ENCODE assay signal across 12 cellular contexts in the genomic region with DNA sequence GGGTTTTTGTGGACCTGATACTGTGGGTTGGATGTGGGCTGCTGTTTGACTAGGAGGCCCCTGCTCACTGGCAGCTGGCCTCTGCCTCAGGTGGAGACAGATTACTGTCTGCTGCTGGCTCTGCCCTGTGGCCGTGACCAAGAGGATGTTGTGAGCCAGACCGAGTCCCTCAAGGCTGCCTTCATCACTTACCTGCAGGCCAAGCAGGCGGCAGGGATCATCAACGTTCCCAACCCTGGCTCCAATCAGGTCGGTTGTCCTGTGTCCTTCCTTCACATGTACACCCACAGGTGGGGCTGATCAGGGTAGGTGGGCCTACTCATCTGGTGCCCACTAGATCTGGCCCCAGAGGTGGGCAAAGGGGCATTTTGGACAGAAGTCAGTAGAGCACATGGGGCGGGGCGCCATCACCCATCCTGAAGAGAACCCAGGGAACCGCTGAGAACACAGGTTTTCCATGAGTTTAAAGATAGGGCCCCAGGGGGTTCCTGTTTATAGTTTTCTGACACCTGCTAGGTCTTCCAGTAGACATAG. TPM values are rescaled to one million over a fixed set of nuclear protein-coding genes. Genes with fewer than 3 reads are reported as not detected.
DNase-seq lines count a peak whose midpoint lies in the region; ATAC-seq, FAIRE-seq and TF ChIP-seq lines count a peak whose summit lies in the region.
"Had no signal": no experiment of that assay in that cellular context is flagged by ENCODE, and none has a peak within 500 bp of the region (broad histone marks: within the 10 kb centered on the region; RNA-seq: fewer than 3 reads in every experiment).

No MANE protein-coding gene starts in this region.

- H3K36me3 ChIP-seq in right lobe of liver, result peaks cover 0 to 80% (median 28%) of the 10 kb centered on the region in 4 donors

- no peaks in the 10 kb centered on the region for H3K4me1 Mint-ChIP-seq in T-helper 1 cell treated with Interleukin-12 subunit alpha and Interleukin-12 subunit beta and Interleukin-4 antibody, amounts not matched to agents 30 μg/mL and 1 μg/mL, for 36 hours (ENCODE audit: low read depth)
- peaks cover 6% of the 10 kb centered on the region for H3K4me1 Mint-ChIP-seq in activated T-helper 17 cell treated with anti-CD3 and anti-CD28 coated beads, Interleukin-2, amount 50 U/mL, for 72 hours
- H3K4me1 Mint-ChIP-seq in stimulated activated naive CD8-positive, alpha-beta T cell treated with anti-CD3 and anti-CD28 coated beads, Interleukin-15, amount 100 ng/mL, for 72 hours, result peaks cover 45% of the 10 kb centered on the region

- ATAC-seq in activated T-helper 17 cell treated with anti-CD3 and anti-CD28 coated beads, Interleukin-2, amount 50 U/mL, for 72 hours (replicated peaks), result peak; percentile 55
- no peak for ATAC-seq in right lobe of liver
- ATAC-seq in stimulated activated naive CD8-positive, alpha-beta T cell treated with anti-CD3 and anti-CD28 coated beads, Interleukin-15, amount 100 ng/mL, for 72 hours, result peak; percentile 71

- no peaks in the 10 kb centered on the region for H3K9me3 ChIP-seq in right lobe of liver

- no peak for DNase-seq in T-helper 1 cell
- peak in 1 of 3 donors; percentile 38 for DNase-seq in right lobe of liver
- peak in 1 of 2 donors; percentile 40 for DNase-seq in stimulated activated naive CD8-positive, alpha-beta T cell treated with anti-CD3 and anti-CD28 coated beads, Interleukin-15, amount 100 ng/mL, for 72 hours
- no peak for DNase-seq in urothelium cell line (ENCODE audit: low spot score)
- DNase-seq in kidney tubule cell (ENCODE audit: low spot score), result no peak
- no peak for DNase-seq in NCI-H187 (lab: John Stamatoyannopoulos, UW)
- DNase-seq: activated CD4-positive, alpha-beta T cell treated with anti-CD3 and anti-CD28 coated beads for 48 hours; GOT3; SHP77 had no signal

- intact Hi-C loops in right lobe of liver (cut with DNase I), result no loop called here

- no peak overlapping the region for H3K4me3 ChIP-seq in right lobe of liver

- TF ChIP-seq CTCF in right lobe of liver (IDR thresholded peaks at IDR 0.05), result no peak

- FAIRE-seq in urothelium cell line (lab: Jason Lieb, UNC), result no peak
- FAIRE-seq: A204.1 had no signal

- no CpG with 5 or more reads among the region's 8 CpGs for WGBS in right lobe of liver (ENCODE audit: insufficient coverage, low coverage, low lambda C conversion rate, missing lambda C conversion rate)

- no peaks in the 10 kb centered on the region for H3K9me3 Mint-ChIP-seq in T-helper 1 cell treated with Interleukin-12 subunit alpha and Interleukin-12 subunit beta and Interleukin-4 antibody, amounts not matched to agents 30 μg/mL and 1 μg/mL, for 36 hours
- no peaks in the 10 kb centered on the region for H3K9me3 Mint-ChIP-seq in activated T-helper 17 cell treated with anti-CD3 and anti-CD28 coated beads, Interleukin-2, amount 50 U/mL, for 72 hours
- H3K9me3 Mint-ChIP-seq in stimulated activated naive CD8-positive, alpha-beta T cell treated with anti-CD3 and anti-CD28 coated beads, Interleukin-15, amount 100 ng/mL, for 72 hours, result no peaks in the 10 kb centered on the region

- H3K4me1 ChIP-seq in right lobe of liver, result peaks cover 0 to 10% (median 0%) of the 10 kb centered on the region in 4 donors

- H3K4me3 Mint-ChIP-seq in T-helper 1 cell treated with Interleukin-12 subunit alpha and Interleukin-12 subunit beta and Interleukin-4 antibody, amounts not matched to agents 30 μg/mL and 1 μg/mL, for 36 hours, result no peak overlapping the region
- no peak overlapping the region for H3K4me3 Mint-ChIP-seq in activated T-helper 17 cell treated with anti-CD3 and anti-CD28 coated beads, Interleukin-2, amount 50 U/mL, for 72 hours
- H3K4me3 Mint-ChIP-seq in stimulated activated naive CD8-positive, alpha-beta T cell treated with anti-CD3 and anti-CD28 coated beads, Interleukin-15, amount 100 ng/mL, for 72 hours, result no peak overlapping the region

- H3K27me3 Mint-ChIP-seq in T-helper 1 cell treated with Interleukin-12 subunit alpha and Interleukin-12 subunit beta and Interleukin-4 antibody, amounts not matched to agents 30 μg/mL and 1 μg/mL, for 36 hours (ENCODE audit: low read depth), result no peaks in the 10 kb centered on the region
- H3K27me3 Mint-ChIP-seq in activated T-helper 17 cell treated with anti-CD3 and anti-CD28 coated beads, Interleukin-2, amount 50 U/mL, for 72 hours, result no peaks in the 10 kb centered on the region
- H3K27me3 Mint-ChIP-seq in stimulated activated naive CD8-positive, alpha-beta T cell treated with anti-CD3 and anti-CD28 coated beads, Interleukin-15, amount 100 ng/mL, for 72 hours, result no peaks in the 10 kb centered on the region

- peaks cover 39% of the 10 kb centered on the region for H3K36me3 Mint-ChIP-seq in T-helper 1 cell treated with Interleukin-12 subunit alpha and Interleukin-12 subunit beta and Interleukin-4 antibody, amounts not matched to agents 30 μg/mL and 1 μg/mL, for 36 hours (ENCODE audit: low read depth)
- peaks cover 98% of the 10 kb centered on the region for H3K36me3 Mint-ChIP-seq in activated T-helper 17 cell treated with anti-CD3 and anti-CD28 coated beads, Interleukin-2, amount 50 U/mL, for 72 hours (ENCODE audit: low read depth)

- TF ChIP-seq POLR2A in right lobe of liver (IDR thresholded peaks at IDR 0.05), result no peak

- peak overlapping the region in 2 of 3 donors; percentile 11 to 14 for H3K27ac ChIP-seq in right lobe of liver

- H3K27me3 ChIP-seq in right lobe of liver, result no peaks in the 10 kb centered on the region

- peak overlapping the region; percentile 9 for H3K27ac Mint-ChIP-seq in T-helper 1 cell treated with Interleukin-12 subunit alpha and Interleukin-12 subunit beta and Interleukin-4 antibody, amounts not matched to agents 30 μg/mL and 1 μg/mL, for 36 hours
- peak overlapping the region; percentile 89 for H3K27ac Mint-ChIP-seq in activated T-helper 17 cell treated with anti-CD3 and anti-CD28 coated beads, Interleukin-2, amount 50 U/mL, for 72 hours
- H3K27ac Mint-ChIP-seq in stimulated activated naive CD8-positive, alpha-beta T cell treated with anti-CD3 and anti-CD28 coated beads, Interleukin-15, amount 100 ng/mL, for 72 hours, result peak overlapping the region; percentile 46 to 64

RNA-seq across cellular contexts. Expression of a gene that starts 37.2 kb away (rescaled TPM):
- total RNA-seq in activated T-helper 17 cell treated with anti-CD3 and anti-CD28 coated beads, Interleukin-2, amount 50 U/mL, for 72 hours, result 100 to 1,000 TPM in 1 of 2 donors, 10 to 100 TPM in 1; 62.0 to 135 TPM
- 10 to 100 TPM in 4 of 6 experiments, 1 to 10 TPM in 2; 9.2 to 13.3 (median 11.0) TPM for total RNA-seq in right lobe of liver

Comparison
In these comparisons a context has a peak if more than half of its experiments do, and no peak if none do; other contexts are left out.
1. H3K27ac Mint-ChIP-seq: peak in every context shown above with its lines; median percentile 89 in activated T-helper 17 cell treated with anti-CD3 and anti-CD28 coated beads, Interleukin-2, amount 50 U/mL, for 72 hours; 55 in stimulated activated naive CD8-positive, alpha-beta T cell treated with anti-CD3 and anti-CD28 coated beads, Interleukin-15, amount 100 ng/mL, for 72 hours; 9 in T-helper 1 cell treated with Interleukin-12 subunit alpha and Interleukin-12 subunit beta and Interleukin-4 antibody, amounts not matched to agents 30 μg/mL and 1 μg/mL, for 36 hours.
2. ATAC-seq: peak in activated T-helper 17 cell treated with anti-CD3 and anti-CD28 coated beads, Interleukin-2, amount 50 U/mL, for 72 hours (single experiment) and stimulated activated naive CD8-positive, alpha-beta T cell treated with anti-CD3 and anti-CD28 coated beads, Interleukin-15, amount 100 ng/mL, for 72 hours (single experiment); none in right lobe of liver (0 of 4).
3. RNA of a gene that starts 37.2 kb away (total RNA-seq): 62.0 to 135 TPM in activated T-helper 17 cell treated with anti-CD3 and anti-CD28 coated beads, Interleukin-2, amount 50 U/mL, for 72 hours; 9.2 to 13.3 TPM in right lobe of liver; every median in the first group is over 4 times any median in the second.